Comparison of ENCODE assay signal across 28 cellular contexts in genomic region chr1:157325220-157325619, GRCh38.
"Had no signal": no experiment of that assay in that cellular context is flagged by ENCODE, and none has a peak within 500 bp of the region (broad histone marks: within the 10 kb centered on the region; RNA-seq: fewer than 3 reads in every experiment).

No MANE protein-coding gene starts in this region.

- H3K4me1 Mint-ChIP-seq: activated naive CD8-positive, alpha-beta T cell treated with anti-CD3 and anti-CD28 coated beads, Interleukin-2, amount 10 ng/mL, durations not matched to agents 7 days and 5 days; brain; stimulated activated naive B cell treated with anti-CD40 and anti-IgM and Interleukin-4, amounts not matched to agents 10 μg/mL and 1 μg/mL and 100 μg/mL, for 72 hours; T-helper 17 cell had no signal

- H3K27me3 ChIP-seq: ascending aorta, cardiac muscle cell, esophagus muscularis mucosa, foreskin keratinocyte, left lung, stomach, thyroid gland, upper lobe of right lung had no signal

- H3K4me3 ChIP-seq: ascending aorta, cardiac muscle cell, esophagus muscularis mucosa, heart left ventricle, left lung, lower lobe of right lung, mucosa of descending colon, stomach, thyroid gland, upper lobe of right lung had no signal

- H3K36me3 ChIP-seq: ascending aorta, cardiac muscle cell, esophagus muscularis mucosa, heart left ventricle, left lung, lower lobe of right lung, stomach, thyroid gland, upper lobe of right lung had no signal

- H3K36me3 Mint-ChIP-seq: activated naive CD8-positive, alpha-beta T cell treated with anti-CD3 and anti-CD28 coated beads, Interleukin-2, amount 10 ng/mL, durations not matched to agents 7 days and 5 days; brain had no signal

- H3K27ac ChIP-seq: ascending aorta, cardiac muscle cell, esophagus muscularis mucosa, foreskin keratinocyte, heart left ventricle, left lung, lower lobe of right lung, stomach, thyroid gland, upper lobe of right lung had no signal

- H3K4me1 ChIP-seq: ascending aorta, esophagus muscularis mucosa, foreskin keratinocyte, heart left ventricle, lower lobe of right lung, stomach, thyroid gland, upper lobe of right lung had no signal

- H3K4me3 Mint-ChIP-seq: activated naive CD4-positive, alpha-beta T cell treated with anti-CD3 and anti-CD28 coated beads for 36 hours; activated naive CD8-positive, alpha-beta T cell treated with anti-CD3 and anti-CD28 coated beads, Interleukin-2, amount 10 ng/mL, durations not matched to agents 7 days and 5 days; brain; natural killer cell treated with Interleukin-12 subunit alpha and Interleukin-12 subunit beta and Interleukin-15 and Interleukin-18, amount 100 ng/mL, for 72 hours; stimulated activated naive B cell treated with anti-CD40 and anti-IgM and Interleukin-4, amounts not matched to agents 10 μg/mL and 1 μg/mL and 100 μg/mL, for 72 hours; T-helper 17 cell had no signal

- ATAC-seq: foreskin keratinocyte; heart left ventricle; left lung; lower lobe of right lung; mucosa of descending colon; natural killer cell treated with Interleukin-12 subunit alpha and Interleukin-12 subunit beta and Interleukin-15 and Interleukin-18, amount 100 ng/mL, for 72 hours; right cardiac atrium; stimulated activated naive B cell treated with anti-CD40 and anti-IgM and Interleukin-4, amounts not matched to agents 10 μg/mL and 1 μg/mL and 100 μg/mL, for 72 hours; T-helper 17 cell; upper lobe of right lung had no signal

- H3K9me3 ChIP-seq: ascending aorta, lower lobe of right lung, thyroid gland, upper lobe of right lung had no signal

- H3K27ac Mint-ChIP-seq: activated naive CD4-positive, alpha-beta T cell treated with anti-CD3 and anti-CD28 coated beads for 36 hours; activated naive CD8-positive, alpha-beta T cell treated with anti-CD3 and anti-CD28 coated beads, Interleukin-2, amount 10 ng/mL, durations not matched to agents 7 days and 5 days; brain; natural killer cell treated with Interleukin-12 subunit alpha and Interleukin-12 subunit beta and Interleukin-15 and Interleukin-18, amount 100 ng/mL, for 72 hours; stimulated activated naive B cell treated with anti-CD40 and anti-IgM and Interleukin-4, amounts not matched to agents 10 μg/mL and 1 μg/mL and 100 μg/mL, for 72 hours; T-helper 17 cell had no signal

- DNase-seq: activated CD4-positive, alpha-beta T cell treated with anti-CD3 and anti-CD28 coated beads for 4 hours; activated CD4-positive, alpha-beta T cell treated with anti-CD3 and anti-CD28 coated beads, Interleukin-2, amount 50 U/mL, for 4 hours; activated CD8-positive, alpha-beta memory T cell treated with anti-CD3 and anti-CD28 coated beads for 24 hours; activated effector memory CD4-positive, alpha-beta T cell treated with anti-CD3 and anti-CD28 coated beads, Interleukin-2, amount 50 U/mL, for 16 hours; activated naive CD4-positive, alpha-beta T cell treated with anti-CD3 and anti-CD28 coated beads for 36 hours; activated naive CD8-positive, alpha-beta T cell treated with anti-CD3 and anti-CD28 coated beads, Interleukin-2, amount 10 ng/mL, durations not matched to agents 7 days and 5 days; cortex of kidney; foreskin keratinocyte; heart left ventricle; left lung; lower lobe of right lung; mesenchymal stem cell; mucosa of descending colon; posterior cingulate gyrus; right cardiac atrium; stimulated activated CD4-positive, alpha-beta T cell treated with anti-CD3 and anti-CD28 coated beads, Interleukin-15, amount 100 ng/mL, for 24 hours; stimulated activated CD4-positive, alpha-beta T cell treated with anti-CD3 and anti-CD28 coated beads, Interleukin-2, amount 100 ng/mL, for 24 hours; stimulated activated naive B cell treated with anti-CD40 and anti-IgM and Interleukin-4, amounts not matched to agents 10 μg/mL and 1 μg/mL and 100 μg/mL, for 72 hours; stomach; T-helper 17 cell; T1000; thyroid gland; upper lobe of right lung had no signal
